7 cellular contexts compared by ENCODE assay signal in the genomic region with DNA sequence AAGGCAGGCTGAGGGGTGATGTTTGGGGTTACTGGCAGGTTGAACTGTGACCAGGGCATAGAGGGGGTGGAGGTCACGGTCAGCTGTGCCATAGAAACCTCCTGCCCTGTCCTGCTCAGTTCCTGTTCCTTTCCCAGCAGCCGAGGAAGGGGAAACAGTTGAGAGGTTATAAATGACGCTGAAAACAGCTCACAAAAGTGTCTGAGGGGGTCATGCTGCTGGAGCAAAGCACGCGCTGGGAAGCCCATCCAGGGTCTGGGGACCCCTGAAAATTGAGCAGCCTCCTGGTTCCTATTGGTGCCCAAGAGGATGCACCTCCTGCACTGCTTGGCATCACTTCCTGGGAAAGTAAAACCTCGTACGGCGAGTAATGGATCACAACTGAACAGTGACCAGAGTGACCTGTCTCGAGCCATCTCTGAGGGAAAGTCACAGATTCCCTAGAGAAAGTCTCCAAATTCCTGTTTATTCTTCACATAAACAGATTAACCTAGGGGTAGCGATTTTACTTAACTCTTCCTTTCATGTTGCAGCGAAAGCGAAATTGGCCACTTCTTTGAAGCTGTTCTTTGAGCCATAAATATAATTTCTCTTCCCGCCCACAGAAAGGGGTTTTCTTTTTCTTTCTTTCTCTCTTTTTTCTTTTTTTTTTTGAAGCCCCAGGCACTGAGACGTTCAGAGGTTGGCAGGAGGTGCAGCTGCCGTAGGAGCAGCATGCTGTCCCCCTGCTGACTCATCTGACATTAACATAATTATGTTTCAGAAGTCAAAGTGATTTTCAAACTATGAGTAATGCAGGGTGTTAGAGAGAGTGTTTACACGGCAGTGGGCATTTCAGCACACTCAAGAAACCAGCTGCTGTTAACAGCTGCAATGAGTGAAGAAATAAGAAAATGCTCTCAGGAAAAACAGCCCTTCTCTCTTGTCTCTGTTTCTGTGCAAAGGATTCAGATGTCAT. TPM values are rescaled to one million over a fixed set of nuclear protein-coding genes. Genes with fewer than 3 reads are reported as not detected.
DNase-seq lines count a peak whose midpoint lies in the region; ATAC-seq and TF ChIP-seq lines count a peak whose summit lies in the region.

No MANE protein-coding gene starts in this region.

- POLR2A ChIA-PET in MCF 10A (lab: Yijun Ruan, JAX) = interaction anchor here (0.6 to 4.1 kb wide), 34 partner anchors 8 to 429 kb away, joined by 3 to 86 read pairs (median 4); a partner anchor contains a TSS

- peak overlapping the region; percentile 20 to 48 for H3K4me3 ChIP-seq in left lung

- ATAC-seq in GM18502 (IDR thresholded peaks at IDR 0.05; ENCODE audit: poor library complexity, unreplicated experiment) (peak; percentile 99), HG02623 (IDR thresholded peaks at IDR 0.05; ENCODE audit: unreplicated experiment) (peak; percentile 96), left lung (peak; percentile 95)

- H3K27ac Mint-ChIP-seq in MCF 10A (ENCODE audit: low read depth, unreplicated experiment) = peak overlapping the region; percentile 78

- intact Hi-C loops in MCF 10A (cut with micrococcal nuclease) = loop anchor here (1.0 to 2.0 kb wide), 4 partner anchors 30 to 90 kb away; a partner anchor contains a TSS
- intact Hi-C loops in left lung (cut with DNase I) = no loop called here

- peaks cover 0 to 4% of the 10 kb centered on the region in 2 donors for H3K9me3 ChIP-seq in left lung

- H3K27me3 ChIP-seq in left lung = no peaks in the 10 kb centered on the region

- peaks cover 17% of the 10 kb centered on the region for H3K4me1 Mint-ChIP-seq in MCF 10A (ENCODE audit: insufficient read depth, unreplicated experiment)

- H3K9me3 Mint-ChIP-seq in MCF 10A (ENCODE audit: unreplicated experiment) = no peaks in the 10 kb centered on the region

- peak overlapping the region; percentile 72 for H3K4me3 Mint-ChIP-seq in MCF 10A (ENCODE audit: unreplicated experiment)

- peak overlapping the region; percentile 50 to 89 for H3K27ac ChIP-seq in left lung

- BruUV-seq in MCF 10A (replicated peaks; lab: Mats Ljungman, UMichigan) = TSS peak; percentile 81

- TF ChIP-seq CTCF in MCF 10A (IDR thresholded peaks at IDR 0.05; ENCODE audit: unreplicated experiment) (no peak), left lung (IDR thresholded peaks at IDR 0.05) (no peak)

- no peaks in the 10 kb centered on the region for H3K36me3 Mint-ChIP-seq in MCF 10A (ENCODE audit: insufficient read depth, unreplicated experiment)

- H3K36me3 ChIP-seq in left lung = no peaks in the 10 kb centered on the region

- no peaks in the 10 kb centered on the region for H3K27me3 Mint-ChIP-seq in MCF 10A (ENCODE audit: insufficient read depth, unreplicated experiment)

- peaks cover 8 to 18% of the 10 kb centered on the region in 2 donors for H3K4me1 ChIP-seq in left lung

- DNase-seq in NCI-H1417 (lab: John Stamatoyannopoulos, UW) (peak; percentile 63 to 89 (median 72)), T-helper 2 cell (peak in 4 of 5 experiments; percentile 14 to 93 (median 33)), MCF 10A (ENCODE audit: unreplicated experiment) (peak; percentile 94), left lung (peak in 1 of 2 donors; percentile 52)
- peak; percentile 74 for DNase-seq in stimulated activated CD4-positive, alpha-beta T cell treated with anti-CD3 and anti-CD28 coated beads, Interleukin-4, amount 100 ng/mL, for 24 hours

- CTCF ChIA-PET in MCF 10A (lab: Yijun Ruan, JAX) = interaction anchor here (0.6 to 3.9 kb wide), 14 partner anchors 13 to 215 kb away, joined by 3 to 30 read pairs (median 5); a partner anchor contains a TSS

RNA-seq across cellular contexts. Expression of a gene that starts 41.8 kb away (rescaled TPM):
- total RNA-seq in MCF 10A (2022) = 85.3 and 114 TPM in 2 replicates
- total RNA-seq in left lung = 10 to 100 TPM; 14.0 to 57.7 TPM
